ENCODE assay signal across 8 cellular contexts in the genomic region with DNA sequence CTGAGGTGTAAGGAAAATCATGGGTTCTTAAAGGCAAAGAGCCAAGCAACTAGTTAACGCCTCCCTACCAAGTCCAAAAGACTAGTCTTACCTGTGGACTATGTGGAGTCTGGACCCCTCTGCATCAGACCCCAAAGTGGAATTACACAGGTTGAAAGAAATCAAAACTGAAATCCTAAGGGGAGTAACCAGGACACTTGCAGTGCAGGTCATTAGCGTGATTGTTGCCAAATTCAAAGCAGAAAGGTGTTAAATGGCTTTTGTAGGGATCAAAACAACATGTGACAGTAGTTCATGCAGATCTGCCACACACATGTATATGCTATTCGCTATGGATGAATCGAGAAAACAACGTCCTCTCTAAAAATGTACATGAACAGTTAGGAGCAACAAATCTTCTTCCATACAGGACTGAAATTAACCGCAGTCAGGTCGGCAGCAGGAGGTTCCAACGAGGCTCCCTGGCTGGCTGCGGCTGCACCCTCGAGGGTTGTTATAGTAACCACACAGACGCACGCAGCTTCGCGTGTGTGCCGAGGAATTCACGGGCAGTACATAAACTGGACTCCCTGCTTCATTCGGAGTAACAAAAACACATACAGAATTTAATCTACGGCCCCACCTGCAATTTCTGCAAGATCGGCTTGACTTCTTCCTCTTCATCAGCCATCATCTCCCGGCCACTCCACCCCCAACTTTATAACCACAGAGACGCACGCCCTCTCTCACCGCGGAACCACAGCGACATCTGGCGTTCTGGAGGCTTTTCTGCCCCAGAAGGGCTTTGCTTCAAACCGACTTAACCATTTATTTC. TPM values are rescaled to one million over a fixed set of nuclear protein-coding genes. Genes with fewer than 3 reads are reported as not detected.
DNase-seq lines count a peak whose midpoint lies in the region; ATAC-seq and TF ChIP-seq lines count a peak whose summit lies in the region.

A gene with protein sequence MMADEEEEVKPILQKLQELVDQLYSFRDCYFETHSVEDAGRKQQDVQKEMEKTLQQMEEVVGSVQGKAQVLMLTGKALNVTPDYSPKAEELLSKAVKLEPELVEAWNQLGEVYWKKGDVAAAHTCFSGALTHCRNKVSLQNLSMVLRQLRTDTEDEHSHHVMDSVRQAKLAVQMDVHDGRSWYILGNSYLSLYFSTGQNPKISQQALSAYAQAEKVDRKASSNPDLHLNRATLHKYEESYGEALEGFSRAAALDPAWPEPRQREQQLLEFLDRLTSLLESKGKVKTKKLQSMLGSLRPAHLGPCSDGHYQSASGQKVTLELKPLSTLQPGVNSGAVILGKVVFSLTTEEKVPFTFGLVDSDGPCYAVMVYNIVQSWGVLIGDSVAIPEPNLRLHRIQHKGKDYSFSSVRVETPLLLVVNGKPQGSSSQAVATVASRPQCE (minus strand): TSS at position 687 of the 814 bp plus-strand sequence. CDS start 14 bp downstream, at position 673.

- H3K9me3 ChIP-seq in upper lobe of right lung = no peaks in the 10 kb centered on the region

- H3K27ac ChIP-seq in upper lobe of right lung = peak within 1 kb of the TSS; percentile 58

- intact Hi-C loops in left cardiac atrium (cut with DNase I) (no loop called here), posterior vena cava (cut with DNase I) (no loop called here), upper lobe of right lung (cut with DNase I) (no loop called here)

- peak within 1 kb of the TSS; percentile 88 for H3K27ac Mint-ChIP-seq in activated naive CD8-positive, alpha-beta T cell treated with anti-CD3 and anti-CD28 coated beads, Interleukin-2, amount 50 U/mL, for 24 hours

- ATAC-seq in HG02798 (IDR thresholded peaks at IDR 0.05; ENCODE audit: poor library complexity, unreplicated experiment) = peak; percentile 97
- peak; percentile 95 for ATAC-seq in activated naive CD8-positive, alpha-beta T cell treated with anti-CD3 and anti-CD28 coated beads, Interleukin-2, amount 50 U/mL, for 24 hours
- ATAC-seq in left cardiac atrium = peak; percentile 97 to 98
- ATAC-seq in upper lobe of right lung = peak; percentile 100

- DNase-seq in NCI-H1417 treated with DMSO at 0.1 percent for 48 hours (lab: John Stamatoyannopoulos, UW) (peak; percentile 48), SW480 (ENCODE audit: low spot score) (peak; percentile 71), left cardiac atrium (peak; percentile 85), posterior vena cava (ENCODE audit: low spot score) (peak; percentile 94), upper lobe of right lung (peak; percentile 90)
- peak; percentile 91 for DNase-seq in activated naive CD8-positive, alpha-beta T cell treated with anti-CD3 and anti-CD28 coated beads, Interleukin-2, amount 50 U/mL, for 24 hours

- H3K27me3 ChIP-seq in upper lobe of right lung = no peaks in the 10 kb centered on the region

- peak within 1 kb of the TSS; percentile 65 for H3K4me3 ChIP-seq in upper lobe of right lung

- TF ChIP-seq CTCF in GM12873 (IDR thresholded peaks at IDR 0.05; ENCODE audit: insufficient read depth, low read depth, low read length, missing control alignments) = peak; percentile 92
- peak; percentile 95 for TF ChIP-seq CTCF in upper lobe of right lung (IDR thresholded peaks at IDR 0.05)

- H3K4me1 Mint-ChIP-seq in activated naive CD8-positive, alpha-beta T cell treated with anti-CD3 and anti-CD28 coated beads, Interleukin-2, amount 50 U/mL, for 24 hours = peaks cover 36% of the 10 kb centered on the region

- peaks cover 2% of the 10 kb centered on the region for H3K27me3 Mint-ChIP-seq in activated naive CD8-positive, alpha-beta T cell treated with anti-CD3 and anti-CD28 coated beads, Interleukin-2, amount 50 U/mL, for 24 hours

- H3K36me3 Mint-ChIP-seq in activated naive CD8-positive, alpha-beta T cell treated with anti-CD3 and anti-CD28 coated beads, Interleukin-2, amount 50 U/mL, for 24 hours (ENCODE audit: low read depth) = peaks cover 9% of the 10 kb centered on the region

- peaks cover 14% of the 10 kb centered on the region for H3K36me3 ChIP-seq in upper lobe of right lung

- peak within 1 kb of the TSS; percentile 93 for H3K4me3 Mint-ChIP-seq in activated naive CD8-positive, alpha-beta T cell treated with anti-CD3 and anti-CD28 coated beads, Interleukin-2, amount 50 U/mL, for 24 hours

- no peaks in the 10 kb centered on the region for H3K9me3 Mint-ChIP-seq in activated naive CD8-positive, alpha-beta T cell treated with anti-CD3 and anti-CD28 coated beads, Interleukin-2, amount 50 U/mL, for 24 hours

- H3K4me1 ChIP-seq in upper lobe of right lung = peaks cover 6% of the 10 kb centered on the region

RNA-seq across cellular contexts. Expression of the gene that starts here (rescaled TPM):
- total RNA-seq in left cardiac atrium = 10 to 100 TPM in 1 of 2 donors, 1 to 10 TPM in 1; 7.6 to 13.3 TPM
- 10 to 100 TPM; 12.4 to 15.0 TPM for total RNA-seq in posterior vena cava
- 15.6 TPM for total RNA-seq in upper lobe of right lung

Comparison
In these comparisons a context has a peak if more than half of its experiments do, and no peak if none do; other contexts are left out.
1. Peak in every context shown above with its lines: DNase-seq, ATAC-seq, H3K4me3 ChIP-seq and H3K27ac ChIP-seq.